2 cellular contexts compared by ENCODE assay signal in genomic region chr5:96431376-96432244, GRCh38.
TF ChIP-seq lines count a peak whose summit lies in the region.

No MANE protein-coding gene starts in this region.

TF ChIP-seq in GM12878, 131 proteins besides CTCF, POLR2A, EP300 and RAD21:
- TF ChIP-seq SRF (IDR thresholded peaks at IDR 0.05; ENCODE audit: low read depth in 2 of 2, low read length in 2 of 2) (no peak), PAX5 (IDR thresholded peaks at IDR 0.05; ENCODE audit: borderline replicate concordance, low read depth, low read length) (peak; percentile 77; the same call in 1 of the 2 replicates), RUNX3 (IDR thresholded peaks at IDR 0.05; ENCODE audit: low read length) (no peak), SMC3 (IDR thresholded peaks at IDR 0.05; ENCODE audit: borderline replicate concordance, low read length) (no peak), MAX (IDR thresholded peaks at IDR 0.05; ENCODE audit: low read depth, low read length) (no peak), ESRRA (IDR thresholded peaks at IDR 0.05; ENCODE audit: low read length) (no peak), MEF2B (IDR thresholded peaks at IDR 0.05; ENCODE audit: partially characterized antibody, poor library complexity, severe bottlenecking) (peak; percentile 66), EGR1 (IDR thresholded peaks at IDR 0.05; ENCODE audit: borderline replicate concordance in 1 of 2, low read depth in 2 of 2, low read length in 2 of 2) (peak in 1 of 2 experiments; percentile 30; a peak in 1 of 3 replicates), ZBTB33 (IDR thresholded peaks at IDR 0.05) (no peak), MTA3 (IDR thresholded peaks at IDR 0.05; ENCODE audit: borderline replicate concordance, low read length) (no peak)

TF ChIP-seq in HepG2, 621 proteins besides CTCF, POLR2A, EP300 and RAD21:
- TF ChIP-seq ZNF746 (CRISPR knock-in tag; IDR thresholded peaks at IDR 0.05), result no peak
- TF ChIP-seq ZFP1 (CRISPR knock-in tag; IDR thresholded peaks at IDR 0.05), result no peak
- no peak for TF ChIP-seq ZNF354B (CRISPR knock-in tag; IDR thresholded peaks at IDR 0.05)
- TF ChIP-seq TBX2 (CRISPR knock-in tag; IDR thresholded peaks at IDR 0.05; ENCODE audit: borderline replicate concordance), result no peak
- TF ChIP-seq ZNF317 (CRISPR knock-in tag; IDR thresholded peaks at IDR 0.05), result no peak
- no peak for TF ChIP-seq ZNF83 (CRISPR knock-in tag; IDR thresholded peaks at IDR 0.05; ENCODE audit: borderline replicate concordance)
- no peak for TF ChIP-seq STAT6 (CRISPR knock-in tag; IDR thresholded peaks at IDR 0.05; ENCODE audit: borderline replicate concordance)
